Comparison of ENCODE assay signal across 8 cellular contexts in the genomic region with DNA sequence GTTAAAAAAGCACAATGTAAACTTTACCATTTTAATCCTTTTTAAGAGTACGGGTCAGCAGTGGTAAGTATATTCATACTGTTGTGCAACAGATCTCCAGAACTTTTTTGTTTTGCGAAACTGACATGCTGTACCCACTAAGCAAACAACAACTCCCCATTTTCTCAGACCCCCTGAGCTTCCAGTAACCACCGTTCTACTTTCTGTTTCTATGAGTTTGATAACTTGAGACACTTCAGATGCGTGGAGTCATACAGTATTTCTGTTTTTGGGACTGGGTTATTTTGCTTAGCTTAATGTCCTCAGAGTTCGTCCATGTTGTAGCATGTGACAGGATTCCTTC. TPM values are rescaled to one million over a fixed set of nuclear protein-coding genes. Genes with fewer than 3 reads are reported as not detected.
A peak's percentile ranks its signal among the peaks of the same experiment; 100 is the strongest.
DNase-seq lines count a peak whose midpoint lies in the region; ATAC-seq and TF ChIP-seq lines count a peak whose summit lies in the region.

No MANE protein-coding gene starts in this region.

- peak; percentile 48 for ATAC-seq in GM18867 (IDR thresholded peaks at IDR 0.05; ENCODE audit: unreplicated experiment)
- peak; percentile 65 for ATAC-seq in HG02885 (IDR thresholded peaks at IDR 0.05; ENCODE audit: poor library complexity, unreplicated experiment)
- ATAC-seq in sciatic nerve, result peak; percentile 44

- peak overlapping the region; percentile 23 to 62 for H3K27ac ChIP-seq in ascending aorta

- peak overlapping the region; percentile 21 to 47 for H3K4me3 ChIP-seq in ascending aorta

- H3K27me3 ChIP-seq in ascending aorta, result no peaks in the 10 kb centered on the region

- TF ChIP-seq CTCF in ascending aorta (IDR thresholded peaks at IDR 0.05), result no peak

- H3K4me1 ChIP-seq in ascending aorta, result peaks cover 0 to 17% of the 10 kb centered on the region in 2 donors

- H3K9me3 ChIP-seq in ascending aorta, result no peaks in the 10 kb centered on the region

- no peaks in the 10 kb centered on the region for H3K36me3 ChIP-seq in ascending aorta

- DNase-seq in ascending aorta (ENCODE audit: low spot score in 2 of 2), result no peak
- DNase-seq in sciatic nerve (ENCODE audit: low spot score), result no peak
- no peak for DNase-seq in NCI-H1436 (lab: John Stamatoyannopoulos, UW)
- no peak for DNase-seq in SKM-1 treated with dmso at 0.1 percent for 144 hours (lab: John Stamatoyannopoulos, UW; ENCODE audit: unreplicated experiment)
- no peak for DNase-seq in H4 (ENCODE audit: low spot score)
- no peak for DNase-seq in NCI-H2227 treated with DMSO at 0.1 percent for 48 hours (lab: John Stamatoyannopoulos, UW)

- intact Hi-C loops in ascending aorta (cut with DNase I) (no loop called here), sciatic nerve (cut with DNase I) (no loop called here)

RNA-seq across cellular contexts. Expression of a gene that starts 38.0 kb away (rescaled TPM):
- total RNA-seq in ascending aorta (63.2 TPM), sciatic nerve (19.2 TPM)
- 2.5 and 3.4 TPM in 2 replicates for total RNA-seq in H4 (2014; rRNA removed; shearing (Covaris generic))
